Comparison of ENCODE assay signal across 17 cellular contexts in genomic region chr1:171515299-171515698, GRCh38. TPM values are rescaled to one million over a fixed set of nuclear protein-coding genes. Genes with fewer than 3 reads are reported as not detected.
DNase-seq lines count a peak whose midpoint lies in the region; ATAC-seq, FAIRE-seq and TF ChIP-seq lines count a peak whose summit lies in the region.
"Had no signal": no experiment of that assay in that cellular context is flagged by ENCODE, and none has a peak within 500 bp of the region (broad histone marks: within the 10 kb centered on the region; RNA-seq: fewer than 3 reads in every experiment).

No MANE protein-coding gene starts in this region.

- no peak overlapping the region for H3K4me3 Mint-ChIP-seq in activated CD4-positive, alpha-beta T cell treated with anti-CD3 and anti-CD28 coated beads, Interleukin-2, amount 10 ng/mL, durations not matched to agents 24 days and 14 days
- no peak overlapping the region for H3K4me3 Mint-ChIP-seq in activated CD8-positive, alpha-beta T cell treated with anti-CD3 and anti-CD28 coated beads for 36 hours
- peak overlapping the region; percentile 61 for H3K4me3 Mint-ChIP-seq in natural killer cell treated with Interleukin-12 subunit alpha and Interleukin-12 subunit beta and Interleukin-15 and Interleukin-18, amount 100 ng/mL, for 72 hours
- H3K4me3 Mint-ChIP-seq in neural progenitor cell, result no peak overlapping the region

- H3K9me3 ChIP-seq in neural progenitor cell (ENCODE audit: low read depth), result no peaks in the 10 kb centered on the region
- H3K9me3 ChIP-seq: BLaER1 treated with 17β-estradiol and CSF1 and Interleukin-3, amounts not matched to agents 10 nM and 100 nM; SJCRH30; stomach had no signal

- peaks cover 46% of the 10 kb centered on the region for H4K20me1 ChIP-seq in neural progenitor cell (ENCODE audit: low read depth)

- no peak overlapping the region for H3K4me2 ChIP-seq in neural progenitor cell
- H3K4me2 ChIP-seq: BLaER1 treated with 17β-estradiol and CSF1 and Interleukin-3, amounts not matched to agents 10 nM and 100 nM had no signal

- peaks cover 66% of the 10 kb centered on the region for H3K79me2 ChIP-seq in neural progenitor cell (ENCODE audit: low read depth)

- CTCF ChIA-PET in activated CD8-positive, alpha-beta T cell treated with anti-CD3 and anti-CD28 coated beads for 36 hours (lab: Charles Lee), result interaction anchor here (0.7 to 4.5 kb wide), 8 partner anchors 8 to 77 kb away, joined by 3 to 32 read pairs (median 4); partner anchors contain the start of gene PRRC2C

- intact Hi-C loops in activated CD4-positive, alpha-beta T cell treated with anti-CD3 and anti-CD28 coated beads, Interleukin-2, amount 10 ng/mL, durations not matched to agents 24 days and 14 days (cut with micrococcal nuclease), result no loop called here
- intact Hi-C loops in activated CD8-positive, alpha-beta T cell treated with anti-CD3 and anti-CD28 coated beads for 36 hours (cut with micrococcal nuclease), result no loop called here

- no peak for FAIRE-seq in RCC 7860 (lab: Jason Lieb, UNC)
- FAIRE-seq: astrocyte had no signal

- no peaks in the 10 kb centered on the region for H3K27me3 ChIP-seq in neural progenitor cell
- no peaks in the 10 kb centered on the region for H3K27me3 ChIP-seq in H7 (ENCODE audit: control insufficient read depth, insufficient read depth, low read length)
- H3K27me3 ChIP-seq: BLaER1 treated with 17β-estradiol and CSF1 and Interleukin-3, amounts not matched to agents 10 nM and 100 nM; SJCRH30; stomach had no signal

- no peak overlapping the region for H2AFZ ChIP-seq in neural progenitor cell (replicated peaks)
- H2AFZ ChIP-seq: GM23248 had no signal

- DNase-seq in activated CD4-positive, alpha-beta T cell treated with anti-CD3 and anti-CD28 coated beads, Interleukin-2, amount 10 ng/mL, durations not matched to agents 24 days and 14 days, result no peak
- no peak for DNase-seq in activated CD4-positive, alpha-beta T cell treated with anti-CD3 and anti-CD28 coated beads, Interleukin-2, amount 50 U/mL, for 48 hours
- DNase-seq in activated CD8-positive, alpha-beta T cell treated with anti-CD3 and anti-CD28 coated beads for 36 hours, result no peak
- DNase-seq in natural killer cell treated with Interleukin-12 subunit alpha and Interleukin-12 subunit beta and Interleukin-15 and Interleukin-18, amount 100 ng/mL, for 72 hours (ENCODE audit: low spot score), result no peak
- DNase-seq in RCC 7860 (ENCODE audit: low spot score), result no peak
- no peak for DNase-seq in neural progenitor cell (ENCODE audit: low spot score)
- DNase-seq in H7, result no peak
- DNase-seq: activated effector memory CD4-positive, alpha-beta T cell treated with Interleukin-2 at 50 U/mL for 16 hours; DMS53; GM23248; hypothalamus; NCI-H1417; SJCRH30; stomach had no signal

- H3K27ac Mint-ChIP-seq in activated CD4-positive, alpha-beta T cell treated with anti-CD3 and anti-CD28 coated beads, Interleukin-2, amount 10 ng/mL, durations not matched to agents 24 days and 14 days, result peak overlapping the region; percentile 74
- peak overlapping the region; percentile 69 for H3K27ac Mint-ChIP-seq in activated CD8-positive, alpha-beta T cell treated with anti-CD3 and anti-CD28 coated beads for 36 hours
- H3K27ac Mint-ChIP-seq in natural killer cell treated with Interleukin-12 subunit alpha and Interleukin-12 subunit beta and Interleukin-15 and Interleukin-18, amount 100 ng/mL, for 72 hours, result peak overlapping the region; percentile 78 to 92
- no peak overlapping the region for H3K27ac Mint-ChIP-seq in neural progenitor cell

- POLR2A ChIA-PET in activated CD8-positive, alpha-beta T cell treated with anti-CD3 and anti-CD28 coated beads for 36 hours (lab: Charles Lee), result interaction anchor here (0.8 to 1.5 kb wide), 4 partner anchors 9 to 31 kb away, joined by 3 to 6 read pairs (median 3); partner anchors contain the start of gene PRRC2C

- peaks cover 61% of the 10 kb centered on the region for H3K36me3 Mint-ChIP-seq in activated CD4-positive, alpha-beta T cell treated with anti-CD3 and anti-CD28 coated beads, Interleukin-2, amount 10 ng/mL, durations not matched to agents 24 days and 14 days (ENCODE audit: low read depth)
- peaks cover 53% of the 10 kb centered on the region for H3K36me3 Mint-ChIP-seq in activated CD8-positive, alpha-beta T cell treated with anti-CD3 and anti-CD28 coated beads for 36 hours (ENCODE audit: low read depth)
- H3K36me3 Mint-ChIP-seq in natural killer cell treated with Interleukin-12 subunit alpha and Interleukin-12 subunit beta and Interleukin-15 and Interleukin-18, amount 100 ng/mL, for 72 hours, result peaks cover 30% of the 10 kb centered on the region
- H3K36me3 Mint-ChIP-seq in neural progenitor cell, result peaks cover 43% of the 10 kb centered on the region

- peak; percentile 52 for ATAC-seq in GM21717 (IDR thresholded peaks at IDR 0.05; ENCODE audit: unreplicated experiment)
- ATAC-seq in activated CD8-positive, alpha-beta T cell treated with anti-CD3 and anti-CD28 coated beads for 36 hours, result peak; percentile 53
- ATAC-seq in natural killer cell treated with Interleukin-12 subunit alpha and Interleukin-12 subunit beta and Interleukin-15 and Interleukin-18, amount 100 ng/mL, for 72 hours, result peak; percentile 72 to 77

- no peaks in the 10 kb centered on the region for H3K4me1 ChIP-seq in neural progenitor cell
- H3K4me1 ChIP-seq: BLaER1 treated with 17β-estradiol and CSF1 and Interleukin-3, amounts not matched to agents 10 nM and 100 nM; SJCRH30 had no signal

- H3K4me1 Mint-ChIP-seq in activated CD4-positive, alpha-beta T cell treated with anti-CD3 and anti-CD28 coated beads, Interleukin-2, amount 10 ng/mL, durations not matched to agents 24 days and 14 days, result peaks cover 40% of the 10 kb centered on the region
- H3K4me1 Mint-ChIP-seq in activated CD8-positive, alpha-beta T cell treated with anti-CD3 and anti-CD28 coated beads for 36 hours (ENCODE audit: low read depth), result peaks cover 44% of the 10 kb centered on the region
- H3K4me1 Mint-ChIP-seq in natural killer cell treated with Interleukin-12 subunit alpha and Interleukin-12 subunit beta and Interleukin-15 and Interleukin-18, amount 100 ng/mL, for 72 hours (ENCODE audit: low read depth in 2 of 2), result peaks cover 46 to 53% of the 10 kb centered on the region in 2 donors
- no peaks in the 10 kb centered on the region for H3K4me1 Mint-ChIP-seq in neural progenitor cell

- no peak overlapping the region for H3K27ac ChIP-seq in neural progenitor cell
- H3K27ac ChIP-seq: BLaER1 treated with 17β-estradiol and CSF1 and Interleukin-3, amounts not matched to agents 10 nM and 100 nM; GM23248; SJCRH30; stomach had no signal

- no peaks in the 10 kb centered on the region for H3K27me3 Mint-ChIP-seq in activated CD4-positive, alpha-beta T cell treated with anti-CD3 and anti-CD28 coated beads, Interleukin-2, amount 10 ng/mL, durations not matched to agents 24 days and 14 days
- no peaks in the 10 kb centered on the region for H3K27me3 Mint-ChIP-seq in activated CD8-positive, alpha-beta T cell treated with anti-CD3 and anti-CD28 coated beads for 36 hours
- no peaks in the 10 kb centered on the region for H3K27me3 Mint-ChIP-seq in natural killer cell treated with Interleukin-12 subunit alpha and Interleukin-12 subunit beta and Interleukin-15 and Interleukin-18, amount 100 ng/mL, for 72 hours
- H3K27me3 Mint-ChIP-seq in neural progenitor cell (ENCODE audit: insufficient read depth, low read depth), result no peaks in the 10 kb centered on the region

- H3K36me3 ChIP-seq in neural progenitor cell, result peaks cover 9% of the 10 kb centered on the region
- H3K36me3 ChIP-seq in H7 (replicated peaks; ENCODE audit: control insufficient read depth, insufficient read depth, low read length), result peaks cover 25% of the 10 kb centered on the region

- no peak overlapping the region for H3K4me3 ChIP-seq in neural progenitor cell
- no peak overlapping the region for H3K4me3 ChIP-seq in H7 (ENCODE audit: insufficient read depth, low read depth, low read length)
- H3K4me3 ChIP-seq: BLaER1 treated with 17β-estradiol and CSF1 and Interleukin-3, amounts not matched to agents 10 nM and 100 nM; GM23248; SJCRH30; stomach had no signal

- no peak overlapping the region for H3K9ac ChIP-seq in neural progenitor cell
- H3K9ac ChIP-seq: BLaER1 treated with 17β-estradiol and CSF1 and Interleukin-3, amounts not matched to agents 10 nM and 100 nM; GM23248 had no signal

- no peaks in the 10 kb centered on the region for H3K9me3 Mint-ChIP-seq in activated CD4-positive, alpha-beta T cell treated with anti-CD3 and anti-CD28 coated beads, Interleukin-2, amount 10 ng/mL, durations not matched to agents 24 days and 14 days
- H3K9me3 Mint-ChIP-seq in activated CD8-positive, alpha-beta T cell treated with anti-CD3 and anti-CD28 coated beads for 36 hours, result no peaks in the 10 kb centered on the region
- no peaks in the 10 kb centered on the region for H3K9me3 Mint-ChIP-seq in natural killer cell treated with Interleukin-12 subunit alpha and Interleukin-12 subunit beta and Interleukin-15 and Interleukin-18, amount 100 ng/mL, for 72 hours
- H3K9me3 Mint-ChIP-seq in neural progenitor cell, result no peaks in the 10 kb centered on the region

- TF ChIP-seq CTCF in activated CD8-positive, alpha-beta T cell treated with anti-CD3 and anti-CD28 coated beads for 36 hours (IDR thresholded peaks at IDR 0.05), result no peak
- no peak for TF ChIP-seq CTCF in neural progenitor cell (IDR thresholded peaks at IDR 0.05)

- H3F3A ChIP-seq in neural progenitor cell (ENCODE audit: low read depth), result no peaks in the 10 kb centered on the region

RNA-seq across cellular contexts. Expression of gene PRRC2C, which starts 30.0 kb away (rescaled TPM):
- 278 TPM in 2 replicates for total RNA-seq in activated CD4-positive, alpha-beta T cell treated with anti-CD3 and anti-CD28 coated beads, Interleukin-2, amount 10 ng/mL, durations not matched to agents 24 days and 14 days
- 100 to 1,000 TPM; 229 to 238 TPM for total RNA-seq in activated CD8-positive, alpha-beta T cell treated with anti-CD3 and anti-CD28 coated beads for 36 hours
- total RNA-seq in natural killer cell treated with Interleukin-12 subunit alpha and Interleukin-12 subunit beta and Interleukin-15 and Interleukin-18, amount 100 ng/mL, for 72 hours, result 100 to 1,000 TPM; 331 to 343 TPM
- 89.9 and 90.9 TPM in 2 replicates for total RNA-seq in neural progenitor cell (ENCODE audit: low replicate concordance)
- total RNA-seq in H7 (2014; rRNA removed; shearing (Covaris generic)), result 68.7 and 107 TPM in 2 replicates
